Comparison of ENCODE assay signal across 37 cellular contexts in the genomic region with DNA sequence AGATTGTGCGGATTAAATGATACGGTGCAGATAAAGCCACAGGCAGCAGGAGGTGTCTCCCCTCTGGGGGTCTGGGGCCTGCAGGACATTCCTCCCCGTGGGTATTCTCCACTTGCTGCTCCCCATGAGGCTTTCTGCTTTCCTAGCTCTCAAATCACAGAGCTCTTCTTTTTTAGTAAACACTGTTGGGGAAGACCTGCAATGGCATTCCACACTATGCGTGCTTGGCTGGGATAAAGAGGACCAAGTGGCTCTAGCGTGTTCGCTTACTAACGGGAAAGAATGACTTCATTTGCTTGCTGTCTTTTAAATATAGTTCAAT.
"Had no signal": no experiment of that assay in that cellular context is flagged by ENCODE, and none has a peak within 500 bp of the region (broad histone marks: within the 10 kb centered on the region; RNA-seq: fewer than 3 reads in every experiment).

No MANE protein-coding gene starts in this region.

- ATAC-seq: activated CD4-positive, CD25-positive, alpha-beta regulatory T cell treated with anti-CD3 and anti-CD28 coated beads, Interleukin-2, amount 50 U/mL, for 24 hours; activated CD8-positive, alpha-beta memory T cell treated with anti-CD3 and anti-CD28 coated beads, Interleukin-2, amount 10 ng/mL, durations not matched to agents 7 days and 5 days; activated CD8-positive, alpha-beta T cell treated with anti-CD3 and anti-CD28 coated beads, Interleukin-2, amount 10 ng/mL, durations not matched to agents 7 days and 5 days; activated naive CD8-positive, alpha-beta T cell treated with anti-CD3 and anti-CD28 coated beads, Interleukin-2, amount 50 U/mL, for 24 hours; gastroesophageal sphincter; T-helper 17 cell had no signal

- H3K4me3 Mint-ChIP-seq: activated B cell treated with CpG ODN at 0.5 μM for 24 hours; activated CD4-positive, alpha-beta memory T cell treated with anti-CD3 and anti-CD28 coated beads for 36 hours; activated CD4-positive, alpha-beta T cell treated with anti-CD3 and anti-CD28 coated beads, Interleukin-2, amount 10 ng/mL, durations not matched to agents 24 days and 14 days; activated CD8-positive, alpha-beta memory T cell treated with anti-CD3 and anti-CD28 coated beads, Interleukin-2, amount 10 ng/mL, durations not matched to agents 7 days and 5 days; activated CD8-positive, alpha-beta T cell treated with anti-CD3 and anti-CD28 coated beads, Interleukin-2, amount 10 ng/mL, durations not matched to agents 7 days and 5 days; activated naive CD4-positive, alpha-beta T cell treated with anti-CD3 and anti-CD28 coated beads for 36 hours; activated naive CD4-positive, alpha-beta T cell treated with anti-CD3 and anti-CD28 coated beads, Interleukin-2, amount 50 U/mL, for 24 hours; activated naive CD8-positive, alpha-beta T cell treated with anti-CD3 and anti-CD28 coated beads for 36 hours; activated naive CD8-positive, alpha-beta T cell treated with anti-CD3 and anti-CD28 coated beads, Interleukin-2, amount 50 U/mL, for 24 hours; activated T-helper 1 cell treated with anti-CD3 and anti-CD28 coated beads, Interleukin-12 subunit alpha, Interleukin-12 subunit beta, Interleukin-2, Interleukin-4 antibody, amounts not matched to agents 30 ng/mL and 10 ng/mL and 1 ng/mL, durations not matched to agents 14 hours and 24 hours and 36 hours; brain; central memory CD8-positive, alpha-beta T cell; T-helper 17 cell; T-helper 2 cell treated with Interferon-gamma antibody and Interleukin-4, amounts not matched to agents 5 μg/mL and 100 μg/mL, for 36 hours had no signal

- H3K27ac ChIP-seq: adrenal gland, breast epithelium, cardiac muscle cell, epithelial cell of prostate, esophagus squamous epithelium, gastroesophageal sphincter, WERI-Rb-1 had no signal

- H3K4me1 Mint-ChIP-seq: activated B cell treated with CpG ODN at 0.5 μM for 24 hours; activated CD4-positive, alpha-beta T cell treated with anti-CD3 and anti-CD28 coated beads, Interleukin-2, amount 10 ng/mL, durations not matched to agents 24 days and 14 days; activated CD8-positive, alpha-beta memory T cell treated with anti-CD3 and anti-CD28 coated beads, Interleukin-2, amount 10 ng/mL, durations not matched to agents 7 days and 5 days; activated naive CD4-positive, alpha-beta T cell treated with anti-CD3 and anti-CD28 coated beads, Interleukin-2, amount 50 U/mL, for 24 hours; activated naive CD8-positive, alpha-beta T cell treated with anti-CD3 and anti-CD28 coated beads for 36 hours; activated naive CD8-positive, alpha-beta T cell treated with anti-CD3 and anti-CD28 coated beads, Interleukin-2, amount 50 U/mL, for 24 hours; central memory CD8-positive, alpha-beta T cell; T-helper 17 cell had no signal

- H3K36me3 ChIP-seq: adrenal gland, breast epithelium, cardiac muscle cell, esophagus squamous epithelium, gastroesophageal sphincter, WERI-Rb-1 had no signal

- DNase-seq: activated B cell treated with CpG ODN at 0.5 μM for 24 hours; activated CD4-positive, alpha-beta memory T cell treated with anti-CD3 and anti-CD28 coated beads for 36 hours; activated CD4-positive, alpha-beta T cell treated with anti-CD3 and anti-CD28 coated beads, Interleukin-2, amount 10 ng/mL, durations not matched to agents 24 days and 14 days; activated CD8-positive, alpha-beta memory T cell treated with anti-CD3 and anti-CD28 coated beads, Interleukin-2, amount 10 ng/mL, durations not matched to agents 7 days and 5 days; activated CD8-positive, alpha-beta memory T cell treated with anti-CD3 and anti-CD28 coated beads, Interleukin-2, amount 50 U/mL, for 4 hours; activated CD8-positive, alpha-beta T cell treated with anti-CD3 and anti-CD28 coated beads, Interleukin-2, amount 10 ng/mL, durations not matched to agents 7 days and 5 days; activated effector memory CD4-positive, alpha-beta T cell treated with anti-CD3 and anti-CD28 coated beads, Interleukin-2, amount 50 U/mL, for 16 hours; activated naive CD4-positive, alpha-beta T cell treated with anti-CD3 and anti-CD28 coated beads for 36 hours; activated naive CD8-positive, alpha-beta T cell treated with anti-CD3 and anti-CD28 coated beads for 36 hours; activated naive CD8-positive, alpha-beta T cell treated with anti-CD3 and anti-CD28 coated beads, Interleukin-2, amount 50 U/mL, for 24 hours; activated T-cell treated with anti-CD3 and anti-CD28 coated beads, Interleukin-2, amount 50 U/mL, for 1 hour; activated T-cell treated with anti-CD3 and anti-CD28 coated beads, Interleukin-2, amount 50 U/mL, for 48 hours; amygdala; aorta; cortex of kidney; dermis blood vessel endothelial cell; effector CD8-positive, alpha-beta T cell; esophagus squamous epithelium; foreskin melanocyte; T-helper 1 cell; T-helper 17 cell; T1000; WERI-Rb-1 had no signal

- H3K27me3 ChIP-seq: adrenal gland, breast epithelium, cardiac muscle cell, gastroesophageal sphincter had no signal

- H3K4me3 ChIP-seq: adrenal gland, breast epithelium, cardiac muscle cell, esophagus squamous epithelium, gastroesophageal sphincter had no signal

- H3K27ac Mint-ChIP-seq: activated B cell treated with CpG ODN at 0.5 μM for 24 hours; activated CD4-positive, alpha-beta memory T cell treated with anti-CD3 and anti-CD28 coated beads for 36 hours; activated CD4-positive, alpha-beta T cell treated with anti-CD3 and anti-CD28 coated beads, Interleukin-2, amount 10 ng/mL, durations not matched to agents 24 days and 14 days; activated CD8-positive, alpha-beta memory T cell treated with anti-CD3 and anti-CD28 coated beads, Interleukin-2, amount 10 ng/mL, durations not matched to agents 7 days and 5 days; activated CD8-positive, alpha-beta T cell treated with anti-CD3 and anti-CD28 coated beads, Interleukin-2, amount 10 ng/mL, durations not matched to agents 7 days and 5 days; activated naive CD4-positive, alpha-beta T cell treated with anti-CD3 and anti-CD28 coated beads for 36 hours; activated naive CD4-positive, alpha-beta T cell treated with anti-CD3 and anti-CD28 coated beads, Interleukin-2, amount 50 U/mL, for 24 hours; activated naive CD8-positive, alpha-beta T cell treated with anti-CD3 and anti-CD28 coated beads for 36 hours; activated naive CD8-positive, alpha-beta T cell treated with anti-CD3 and anti-CD28 coated beads, Interleukin-2, amount 50 U/mL, for 24 hours; activated T-helper 1 cell treated with anti-CD3 and anti-CD28 coated beads, Interleukin-12 subunit alpha, Interleukin-12 subunit beta, Interleukin-2, Interleukin-4 antibody, amounts not matched to agents 30 ng/mL and 10 ng/mL and 1 ng/mL, durations not matched to agents 14 hours and 24 hours and 36 hours; activated T-helper 2 cell treated with anti-CD3 and anti-CD28 coated beads, Interferon-gamma antibody, Interleukin-2, Interleukin-4, amounts not matched to agents 10 μg/mL and 5 μg/mL and 100 μg/mL, durations not matched to agents 14 hours and 24 hours and 36 hours; brain; T-helper 17 cell; T-helper 2 cell treated with Interferon-gamma antibody and Interleukin-4, amounts not matched to agents 5 μg/mL and 100 μg/mL, for 36 hours had no signal

- H3K36me3 Mint-ChIP-seq: activated CD4-positive, alpha-beta memory T cell treated with anti-CD3 and anti-CD28 coated beads for 36 hours; activated CD8-positive, alpha-beta memory T cell treated with anti-CD3 and anti-CD28 coated beads, Interleukin-2, amount 10 ng/mL, durations not matched to agents 7 days and 5 days; activated naive CD4-positive, alpha-beta T cell treated with anti-CD3 and anti-CD28 coated beads, Interleukin-2, amount 50 U/mL, for 24 hours; activated naive CD8-positive, alpha-beta T cell treated with anti-CD3 and anti-CD28 coated beads for 36 hours; brain had no signal

- H3K9me3 Mint-ChIP-seq: activated CD4-positive, alpha-beta T cell treated with anti-CD3 and anti-CD28 coated beads, Interleukin-2, amount 10 ng/mL, durations not matched to agents 24 days and 14 days; activated naive CD4-positive, alpha-beta T cell treated with anti-CD3 and anti-CD28 coated beads, Interleukin-2, amount 50 U/mL, for 24 hours; activated T-helper 1 cell treated with anti-CD3 and anti-CD28 coated beads, Interleukin-12 subunit alpha, Interleukin-12 subunit beta, Interleukin-2, Interleukin-4 antibody, amounts not matched to agents 30 ng/mL and 10 ng/mL and 1 ng/mL, durations not matched to agents 14 hours and 24 hours and 36 hours; activated T-helper 2 cell treated with anti-CD3 and anti-CD28 coated beads, Interferon-gamma antibody, Interleukin-2, Interleukin-4, amounts not matched to agents 10 μg/mL and 5 μg/mL and 100 μg/mL, durations not matched to agents 14 hours and 24 hours and 36 hours; central memory CD8-positive, alpha-beta T cell; T-helper 2 cell treated with Interferon-gamma antibody and Interleukin-4, amounts not matched to agents 5 μg/mL and 100 μg/mL, for 36 hours had no signal

- FAIRE-seq: endometrium, endothelial cell of umbilical vein had no signal

- H3K4me1 ChIP-seq: breast epithelium had no signal

- H3K9me3 ChIP-seq: esophagus squamous epithelium had no signal
